ENCODE assay signal across 1 cellular context in genomic region chr15:32873292-32874114, GRCh38.
TF ChIP-seq lines count a peak whose summit lies in the region.

No MANE protein-coding gene starts in this region.

TF ChIP-seq in HepG2, 621 proteins besides CTCF, POLR2A, EP300 and RAD21 (continued from another document):
- TF ChIP-seq ZNF574 (CRISPR knock-in tag; IDR thresholded peaks at IDR 0.05): no peak
- TF ChIP-seq SRY (CRISPR knock-in tag; IDR thresholded peaks at IDR 0.05): no peak
- no peak for TF ChIP-seq HNRNPK (IDR thresholded peaks at IDR 0.05; ENCODE audit: low read depth, low read length, poor library complexity, severe bottlenecking)
- no peak for TF ChIP-seq RERE (CRISPR knock-in tag; IDR thresholded peaks at IDR 0.05; ENCODE audit: low read depth)
- TF ChIP-seq FOXP4 (CRISPR knock-in tag; IDR thresholded peaks at IDR 0.05): no peak
- no peak for TF ChIP-seq DNMT3B (CRISPR knock-in tag; conservative IDR thresholded peaks at IDR 0.05)
- no peak for TF ChIP-seq POGZ (CRISPR knock-in tag; IDR thresholded peaks at IDR 0.05)
- TF ChIP-seq SRSF4 (IDR thresholded peaks at IDR 0.05; ENCODE audit: low read depth, low read length, poor library complexity, severe bottlenecking): no peak
- no peak for TF ChIP-seq IKZF4 (CRISPR knock-in tag; IDR thresholded peaks at IDR 0.05; ENCODE audit: borderline replicate concordance, low read depth, not compliant biosample characterization)
- no peak for TF ChIP-seq ZNF33A (CRISPR knock-in tag; IDR thresholded peaks at IDR 0.05; ENCODE audit: borderline replicate concordance)
- no peak for TF ChIP-seq SOX5 (CRISPR knock-in tag; IDR thresholded peaks at IDR 0.05; ENCODE audit: borderline replicate concordance)
- peak; percentile 24 to 61; a peak in 3 of 4 replicates for TF ChIP-seq MAFK (conservative IDR thresholded peaks at IDR 0.05 in 1 of 2, IDR thresholded peaks at IDR 0.05 in 1 of 2; ENCODE audit: low read length in 2 of 2)
- no peak for TF ChIP-seq CENPX (CRISPR knock-in tag; IDR thresholded peaks at IDR 0.05)
- TF ChIP-seq MED13 (CRISPR knock-in tag; IDR thresholded peaks at IDR 0.05): no peak
- TF ChIP-seq ZNF704 (CRISPR knock-in tag; IDR thresholded peaks at IDR 0.05; ENCODE audit: borderline replicate concordance): no peak
- TF ChIP-seq TRIM24 (CRISPR knock-in tag; IDR thresholded peaks at IDR 0.05): no peak
